9 cellular contexts compared by ENCODE assay signal in genomic region chr3:58214484-58215316, GRCh38. TPM values are rescaled to one million over a fixed set of nuclear protein-coding genes. Genes with fewer than 3 reads are reported as not detected.
DNase-seq lines count a peak whose midpoint lies in the region; ATAC-seq, FAIRE-seq and TF ChIP-seq lines count a peak whose summit lies in the region.
"Had no signal": no experiment of that assay in that cellular context is flagged by ENCODE, and none has a peak within 500 bp of the region (broad histone marks: within the 10 kb centered on the region; RNA-seq: fewer than 3 reads in every experiment).

No MANE protein-coding gene starts in this region.

- no peaks in the 10 kb centered on the region for H3K9me3 Mint-ChIP-seq in CD4-positive, alpha-beta T cell

- H3K36me3 Mint-ChIP-seq in CD4-positive, alpha-beta T cell (ENCODE audit: low read depth) = no peaks in the 10 kb centered on the region

- no peak for FAIRE-seq in frontal cortex (lab: Jason Lieb, UNC)

- intact Hi-C loops in CD4-positive, alpha-beta T cell (cut with DNase I, micrococcal nuclease) = no loop called here

- H3K27ac ChIP-seq in CD4-positive, alpha-beta T cell (ENCODE audit: low read depth, low read length) = no peak overlapping the region
- H3K27ac ChIP-seq in SJCRH30 (no peak overlapping the region), tibial nerve (no peak overlapping the region)
- H3K27ac ChIP-seq: heart right ventricle had no signal

- TF ChIP-seq POLR2A in tibial nerve (IDR thresholded peaks at IDR 0.05) = no peak

- CTCF ChIA-PET in CD4-positive, alpha-beta T cell (lab: Charles Lee) = interaction anchor here (0.7 kb wide), 1 partner anchor 18 kb away, joined by 4 read pairs; no protein-coding TSS in a partner anchor

- POLR2A ChIA-PET in CD4-positive, alpha-beta T cell (lab: Charles Lee) = no interaction called here

- DNase-seq in CD4-positive, alpha-beta T cell = no peak
- DNase-seq in SJCRH30 = peak; percentile 21 to 55
- DNase-seq in left kidney (ENCODE audit: low read depth, low spot score) = peak; percentile 31
- DNase-seq in frontal cortex (ENCODE audit: low spot score in 2 of 2) = no peak
- DNase-seq in tibial nerve (ENCODE audit: low spot score in 2 of 2) = no peak
- no peak for DNase-seq in NCI-H1417 (lab: John Stamatoyannopoulos, UW)
- DNase-seq: heart right ventricle had no signal

- H3K4me3 ChIP-seq in SJCRH30 = no peak overlapping the region
- H3K4me3 ChIP-seq in tibial nerve = no peak overlapping the region
- H3K4me3 ChIP-seq: heart right ventricle had no signal

- TF ChIP-seq EP300 in tibial nerve (IDR thresholded peaks at IDR 0.05) = no peak

- H3K4me1 ChIP-seq in SJCRH30 (peaks cover 13% of the 10 kb centered on the region), tibial nerve (peaks cover 0 to 17% (median 5%) of the 10 kb centered on the region in 4 donors)

- no peak for TF ChIP-seq CTCF in CD4-positive, alpha-beta T cell (IDR thresholded peaks at IDR 0.05)
- TF ChIP-seq CTCF in tibial nerve (IDR thresholded peaks at IDR 0.05) = no peak

- no peak overlapping the region for H3K4me3 Mint-ChIP-seq in CD4-positive, alpha-beta T cell

- WGBS in tibial nerve, 2 donors = 71% methylated on average over 7 of the region's 7 CpGs

- H3K9me3 ChIP-seq in CD4-positive, alpha-beta T cell (ENCODE audit: control insufficient read depth, low read length) = no peaks in the 10 kb centered on the region
- H3K9me3 ChIP-seq in SJCRH30 (replicated peaks) = no peaks in the 10 kb centered on the region
- H3K9me3 ChIP-seq in tibial nerve = no peaks in the 10 kb centered on the region
- H3K9me3 ChIP-seq: heart right ventricle had no signal

- H3K4me1 Mint-ChIP-seq in CD4-positive, alpha-beta T cell (ENCODE audit: low read depth) = peaks cover 6% of the 10 kb centered on the region

- H3K27ac Mint-ChIP-seq in CD4-positive, alpha-beta T cell = no peak overlapping the region

- no peaks in the 10 kb centered on the region for H3K27me3 ChIP-seq in CD4-positive, alpha-beta T cell (ENCODE audit: control insufficient read depth, insufficient read depth, low read length)
- no peaks in the 10 kb centered on the region for H3K27me3 ChIP-seq in SJCRH30
- H3K27me3 ChIP-seq in tibial nerve = no peaks in the 10 kb centered on the region

- peaks cover 4% of the 10 kb centered on the region for H3K27me3 Mint-ChIP-seq in CD4-positive, alpha-beta T cell

- peak; percentile 27 for ATAC-seq in CD4-positive, alpha-beta T cell (ENCODE audit: poor library complexity)
- ATAC-seq in GM19035 (IDR thresholded peaks at IDR 0.05; ENCODE audit: unreplicated experiment) (peak; percentile 75), HG03095 (IDR thresholded peaks at IDR 0.05; ENCODE audit: unreplicated experiment) (peak; percentile 74)

- H3K36me3 ChIP-seq in SJCRH30 (no peaks in the 10 kb centered on the region), tibial nerve (no peaks in the 10 kb centered on the region)
- H3K36me3 ChIP-seq: heart right ventricle had no signal

RNA-seq across cellular contexts. Expression of gene DNASE1L3, which starts 3.9 kb away (rescaled TPM):
- total RNA-seq in CD4-positive, alpha-beta T cell = under 1 TPM; 0.53 to 0.80 TPM
- total RNA-seq in SJCRH30 (2014; rRNA removed; shearing (Covaris generic)) = not detected in 2 replicates
- 0.41 TPM for total RNA-seq in frontal cortex
- 10 to 100 TPM in 1 of 4 donors, 1 to 10 TPM in 2, under 1 TPM in 1; 0.39 to 12.9 (median 1.5) TPM for total RNA-seq in tibial nerve

RNA-seq across cellular contexts. Expression of gene ABHD6, which starts 22.9 kb away (rescaled TPM):
- 1 to 10 TPM in 1 of 2 experiments, under 1 TPM in 1; 0.71 to 1.9 TPM for total RNA-seq in CD4-positive, alpha-beta T cell
- 4.3 and 4.6 TPM in 2 replicates for total RNA-seq in SJCRH30 (2014; rRNA removed; shearing (Covaris generic))
- total RNA-seq in frontal cortex = 22.4 TPM
- total RNA-seq in tibial nerve = 10 to 100 TPM; 18.8 to 29.7 (median 19.5) TPM

Comparison
In these comparisons a context has a peak if more than half of its experiments do, and no peak if none do; other contexts are left out.
1. DNase-seq: peak in SJCRH30 (2 of 2) and left kidney (single experiment); none in CD4-positive, alpha-beta T cell (0 of 10), frontal cortex (0 of 2), tibial nerve (0 of 2) and NCI-H1417 (0 of 3).
2. Peak in every context shown above with its lines, with median percentiles within 50 percentile points of each other: ATAC-seq.